Comparison of ENCODE assay signal across 19 cellular contexts in genomic region chr17:10156082-10156445, GRCh38. TPM values are rescaled to one million over a fixed set of nuclear protein-coding genes. Genes with fewer than 3 reads are reported as not detected.
A peak's percentile ranks its signal among the peaks of the same experiment; 100 is the strongest.
DNase-seq lines count a peak whose midpoint lies in the region; ATAC-seq and TF ChIP-seq lines count a peak whose summit lies in the region.
"Had no signal": no experiment of that assay in that cellular context is flagged by ENCODE, and none has a peak within 500 bp of the region (broad histone marks: within the 10 kb centered on the region; RNA-seq: fewer than 3 reads in every experiment).

No MANE protein-coding gene starts in this region.

- H3K36me3 Mint-ChIP-seq in activated B cell treated with CpG ODN at 0.5 μM for 24 hours (ENCODE audit: low read depth) (no peaks in the 10 kb centered on the region), chondrocyte (ENCODE audit: low read depth) (no peaks in the 10 kb centered on the region)
- no peaks in the 10 kb centered on the region for H3K36me3 Mint-ChIP-seq in CD4-positive, alpha-beta T cell (ENCODE audit: low read depth)

- in situ Hi-C loops in transverse colon (cut with MboI; ENCODE audit: low pct_ligation_motif_present in 1 of 4, low pct_unique_long_range_greater_than_20kb in 1 of 4, low sequenced_read_pairs in 3 of 4), result no loop called here

- DNase-seq in activated B cell treated with CpG ODN at 0.5 μM for 24 hours, result no peak
- peak; percentile 20 for DNase-seq in posterior vena cava (ENCODE audit: low spot score)
- DNase-seq in transverse colon, result no peak
- no peak for DNase-seq in CD4-positive, alpha-beta T cell
- no peak for DNase-seq in chondrocyte (ENCODE audit: low spot score)
- no peak for DNase-seq in AG20443 (ENCODE audit: low spot score)
- DNase-seq: activated CD8-positive, alpha-beta memory T cell treated with anti-CD3 and anti-CD28 coated beads for 24 hours; activated naive CD4-positive, alpha-beta T cell treated with anti-CD3 and anti-CD28 coated beads, Interleukin-2, amount 50 U/mL, for 16 hours; effector memory CD4-positive, alpha-beta T cell; glutamatergic neuron; NCI-H1105 treated with DMSO at 0.1 percent for 48 hours; NCI-H2107; NCI-H510A; ovary; right cardiac atrium; SW 1271 had no signal

- no peaks in the 10 kb centered on the region for H3K9me3 ChIP-seq in gastroesophageal sphincter
- H3K9me3 ChIP-seq in transverse colon, result no peaks in the 10 kb centered on the region
- H3K9me3 ChIP-seq in CD4-positive, alpha-beta T cell (ENCODE audit: control insufficient read depth, low read length), result no peaks in the 10 kb centered on the region
- H3K9me3 ChIP-seq: HAP-1, ovary had no signal

- ATAC-seq in activated B cell treated with CpG ODN at 0.5 μM for 24 hours (ENCODE audit: low read depth) (no peak), gastroesophageal sphincter (no peak), HG03175 (IDR thresholded peaks at IDR 0.05; ENCODE audit: unreplicated experiment) (no peak)
- no peak for ATAC-seq in CD4-positive, alpha-beta T cell (ENCODE audit: poor library complexity)

- TF ChIP-seq EP300 in gastroesophageal sphincter (IDR thresholded peaks at IDR 0.05), result no peak
- TF ChIP-seq EP300 in transverse colon (IDR thresholded peaks at IDR 0.05; ENCODE audit: low read depth), result no peak

- CTCF ChIA-PET in activated B cell treated with CpG ODN at 0.5 μM for 24 hours (lab: Charles Lee), result interaction anchor here (0.6 kb wide), 1 partner anchor 8 kb away, joined by 3 read pairs; no protein-coding TSS in a partner anchor
- CTCF ChIA-PET in CD4-positive, alpha-beta T cell (lab: Charles Lee), result no interaction called here

- H3K27me3 ChIP-seq in gastroesophageal sphincter (no peaks in the 10 kb centered on the region), transverse colon (no peaks in the 10 kb centered on the region)
- H3K27me3 ChIP-seq in CD4-positive, alpha-beta T cell (ENCODE audit: control insufficient read depth, insufficient read depth, low read length), result no peaks in the 10 kb centered on the region
- H3K27me3 ChIP-seq: ovary had no signal

- H3K4me1 ChIP-seq in gastroesophageal sphincter, result peaks cover 0 to 17% (median 4%) of the 10 kb centered on the region in 3 donors
- peaks cover 0 to 17% (median 0%) of the 10 kb centered on the region in 4 donors for H3K4me1 ChIP-seq in transverse colon
- H3K4me1 ChIP-seq: HAP-1 had no signal

- H3K4me3 Mint-ChIP-seq in activated B cell treated with CpG ODN at 0.5 μM for 24 hours (no peak overlapping the region), chondrocyte (ENCODE audit: unreplicated experiment) (no peak overlapping the region)
- H3K4me3 Mint-ChIP-seq in CD4-positive, alpha-beta T cell, result no peak overlapping the region

- TF ChIP-seq POLR2A in gastroesophageal sphincter (IDR thresholded peaks at IDR 0.05) (no peak), transverse colon (IDR thresholded peaks at IDR 0.05) (no peak)

- no peak for TF ChIP-seq CTCF in activated B cell treated with CpG ODN at 0.5 μM for 24 hours (IDR thresholded peaks at IDR 0.05)
- no peak for TF ChIP-seq CTCF in gastroesophageal sphincter (IDR thresholded peaks at IDR 0.05)
- TF ChIP-seq CTCF in transverse colon (IDR thresholded peaks at IDR 0.05), result no peak
- TF ChIP-seq CTCF in CD4-positive, alpha-beta T cell (IDR thresholded peaks at IDR 0.05), result no peak
- no peak for TF ChIP-seq CTCF in chondrocyte (IDR thresholded peaks at IDR 0.05)

- 58 to 88% methylated on average over 4 of the region's 4 CpGs for WGBS in gastroesophageal sphincter (ENCODE audit: low coverage in 1 of 2), 2 donors
- 70 to 86% methylated on average over 2 to 4 of the region's 4 CpGs for WGBS in transverse colon (ENCODE audit: low coverage in 1 of 2), 2 donors

- H3K27me3 Mint-ChIP-seq in activated B cell treated with CpG ODN at 0.5 μM for 24 hours (no peaks in the 10 kb centered on the region), chondrocyte (ENCODE audit: low read depth) (peaks cover 3% of the 10 kb centered on the region)
- H3K27me3 Mint-ChIP-seq in CD4-positive, alpha-beta T cell, result no peaks in the 10 kb centered on the region

- intact Hi-C loops in activated B cell treated with CpG ODN at 0.5 μM for 24 hours (cut with micrococcal nuclease) (loop anchor here (2.0 to 5.0 kb wide), 2 partner anchors 115 to 189 kb away; no protein-coding TSS in a partner anchor), posterior vena cava (cut with DNase I) (no loop called here), transverse colon (cut with DNase I; ENCODE audit: low total_unique reads) (no loop called here)
- intact Hi-C loops in CD4-positive, alpha-beta T cell (cut with DNase I, micrococcal nuclease), result no loop called here

- H3K27ac Mint-ChIP-seq in activated B cell treated with CpG ODN at 0.5 μM for 24 hours (peak overlapping the region; percentile 90), chondrocyte (ENCODE audit: unreplicated experiment) (no peak overlapping the region)
- H3K27ac Mint-ChIP-seq in CD4-positive, alpha-beta T cell, result no peak overlapping the region

- H3K9me3 Mint-ChIP-seq in activated B cell treated with CpG ODN at 0.5 μM for 24 hours, result no peaks in the 10 kb centered on the region
- H3K9me3 Mint-ChIP-seq in CD4-positive, alpha-beta T cell, result no peaks in the 10 kb centered on the region
- no peaks in the 10 kb centered on the region for H3K9me3 Mint-ChIP-seq in chondrocyte (ENCODE audit: low read depth)

- POLR2A ChIA-PET in activated B cell treated with CpG ODN at 0.5 μM for 24 hours (lab: Charles Lee), result no interaction called here
- POLR2A ChIA-PET in CD4-positive, alpha-beta T cell (lab: Charles Lee), result interaction anchor here (0.6 kb wide), 1 partner anchor 164 kb away, joined by 4 read pairs; no protein-coding TSS in a partner anchor

- H3K4me1 Mint-ChIP-seq in activated B cell treated with CpG ODN at 0.5 μM for 24 hours (peaks cover 39% of the 10 kb centered on the region), chondrocyte (ENCODE audit: low read depth) (peaks cover 6% of the 10 kb centered on the region)
- no peaks in the 10 kb centered on the region for H3K4me1 Mint-ChIP-seq in CD4-positive, alpha-beta T cell (ENCODE audit: low read depth)

- H3K27ac ChIP-seq in gastroesophageal sphincter, result peak overlapping the region in 3 of 4 donors; percentile 51 to 53 (median 51)
- H3K27ac ChIP-seq in transverse colon, result peak overlapping the region; percentile 39 to 60 (median 58)
- H3K27ac ChIP-seq in CD4-positive, alpha-beta T cell (ENCODE audit: low read depth, low read length), result no peak overlapping the region
- H3K27ac ChIP-seq: ovary had no signal

- no peaks in the 10 kb centered on the region for H3K36me3 ChIP-seq in gastroesophageal sphincter
- H3K36me3 ChIP-seq in transverse colon, result no peaks in the 10 kb centered on the region
- H3K36me3 ChIP-seq: HAP-1, ovary had no signal

- H3K4me3 ChIP-seq in gastroesophageal sphincter (no peak overlapping the region), transverse colon (no peak overlapping the region)
- H3K4me3 ChIP-seq: HAP-1, ovary had no signal

RNA-seq across cellular contexts. Expression of gene GAS7, which starts 42.3 kb away (rescaled TPM):
- 39.8 and 44.2 TPM in 2 replicates for total RNA-seq in activated B cell treated with CpG ODN at 0.5 μM for 24 hours
- total RNA-seq in gastroesophageal sphincter, result 100 to 1,000 TPM in 1 of 4 donors, 10 to 100 TPM in 3; 62.6 to 122 (median 77.0) TPM
- total RNA-seq in posterior vena cava, result 100 to 1,000 TPM in 1 of 2 donors, 10 to 100 TPM in 1; 70.6 to 190 TPM
- total RNA-seq in transverse colon, result 10 to 100 TPM in 3 of 4 donors, 1 to 10 TPM in 1; 9.2 to 59.1 (median 15.2) TPM
- 1 to 10 TPM; 1.8 to 3.4 TPM for total RNA-seq in CD4-positive, alpha-beta T cell
- 6.1 to 15.6 TPM (median 6.9 TPM) in 3 replicates for total RNA-seq in chondrocyte
